ENCODE assay signal across 1 cellular context in the genomic region with DNA sequence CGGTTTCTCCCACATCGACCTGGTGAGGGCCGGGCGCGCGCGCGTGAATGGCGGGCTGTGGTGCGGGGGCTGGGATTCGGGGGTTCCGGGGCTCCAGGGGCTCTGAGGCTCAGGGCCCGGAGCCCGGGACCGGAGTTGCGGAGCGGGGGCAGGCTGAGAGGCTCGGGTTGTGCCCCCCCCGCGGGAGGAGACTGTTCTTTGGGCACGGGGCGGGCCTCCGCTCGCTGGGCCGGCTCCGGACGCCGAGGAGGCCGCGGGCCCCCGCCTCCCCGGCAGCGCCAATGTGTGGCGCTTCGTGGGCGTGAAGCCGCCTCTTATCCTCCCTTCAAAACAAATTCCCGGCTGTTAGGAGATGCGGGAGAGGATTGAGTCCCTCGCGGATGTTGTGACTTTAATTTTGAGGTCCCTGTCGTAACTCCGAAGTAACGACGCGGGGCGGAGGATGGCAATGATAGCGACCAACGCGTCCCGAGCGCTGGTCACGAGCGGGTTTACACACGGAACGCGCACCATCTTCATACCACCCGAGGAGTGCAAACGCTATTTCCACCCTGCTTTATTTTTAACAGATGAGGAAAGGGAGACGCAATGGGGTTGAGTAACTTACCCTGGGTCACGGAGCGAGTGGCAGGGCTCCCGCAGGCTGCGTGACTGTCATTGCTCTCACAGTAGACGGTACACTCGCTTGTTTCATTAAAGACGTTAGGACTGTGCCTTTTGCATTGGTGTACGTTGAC.
TF ChIP-seq lines count a peak whose summit lies in the region.

No MANE protein-coding gene starts in this region.

TF ChIP-seq in endothelial cell of umbilical vein, 7 proteins besides CTCF, POLR2A, EP300 and RAD21:
- TF ChIP-seq MYC (IDR thresholded peaks at IDR 0.05; ENCODE audit: low read depth, low read length) (no peak), FOS (IDR thresholded peaks at IDR 0.05; ENCODE audit: borderline replicate concordance, insufficient read depth, low read length) (no peak), GATA2 (IDR thresholded peaks at IDR 0.05; ENCODE audit: insufficient read depth, insufficient read length, low read depth, low read length) (no peak), POLR2AphosphoS5 (IDR thresholded peaks at IDR 0.05; ENCODE audit: insufficient read depth, low read depth, low read length) (no peak)
